In genomic region chr14:88961214-88961613, GRCh38 we compare ENCODE assay signal across 18 cellular contexts.
"Had no signal": no experiment of that assay in that cellular context is flagged by ENCODE, and none has a peak within 500 bp of the region (broad histone marks: within the 10 kb centered on the region; RNA-seq: fewer than 3 reads in every experiment).

No MANE protein-coding gene starts in this region.

- H3K4me3 Mint-ChIP-seq: activated naive CD4-positive, alpha-beta T cell treated with anti-CD3 and anti-CD28 coated beads, Interleukin-2, amount 50 U/mL, for 24 hours; dendritic cell treated with granulocyte-macrophage colony-stimulating factor and Interleukin-4, amounts not matched to agents 40 ng/mL and 50 ng/mL, for 4 days; effector memory CD8-positive, alpha-beta T cell; immature natural killer cell; naive B cell; T-helper 2 cell treated with Interferon-gamma antibody and Interleukin-4, amounts not matched to agents 5 μg/mL and 100 μg/mL, for 36 hours had no signal

- H3K27ac Mint-ChIP-seq: activated naive CD4-positive, alpha-beta T cell treated with anti-CD3 and anti-CD28 coated beads, Interleukin-2, amount 50 U/mL, for 24 hours; dendritic cell treated with granulocyte-macrophage colony-stimulating factor and Interleukin-4, amounts not matched to agents 40 ng/mL and 50 ng/mL, for 4 days; effector memory CD8-positive, alpha-beta T cell; immature natural killer cell; naive B cell; T-helper 2 cell treated with Interferon-gamma antibody and Interleukin-4, amounts not matched to agents 5 μg/mL and 100 μg/mL, for 36 hours had no signal

- H3K36me3 Mint-ChIP-seq: activated naive CD4-positive, alpha-beta T cell treated with anti-CD3 and anti-CD28 coated beads, Interleukin-2, amount 50 U/mL, for 24 hours; immature natural killer cell; naive B cell had no signal

- H3K4me1 Mint-ChIP-seq: activated naive CD4-positive, alpha-beta T cell treated with anti-CD3 and anti-CD28 coated beads, Interleukin-2, amount 50 U/mL, for 24 hours; immature natural killer cell; naive B cell had no signal

- H3K27ac ChIP-seq: neutrophil, suprapubic skin, upper lobe of left lung had no signal

- H3K9me3 ChIP-seq: neutrophil, suprapubic skin, upper lobe of left lung had no signal

- ATAC-seq: activated CD4-positive, CD25-positive, alpha-beta regulatory T cell treated with anti-CD3 and anti-CD28 coated beads, Interleukin-2, amount 50 U/mL, for 24 hours; effector memory CD8-positive, alpha-beta T cell; left cardiac atrium; stimulated activated naive CD8-positive, alpha-beta T cell treated with anti-CD3 and anti-CD28 coated beads, Interleukin-15, Interleukin-2, amounts not matched to agents 100 U/mL and 50 U/mL, for 24 hours had no signal

- H3K4me1 ChIP-seq: suprapubic skin, upper lobe of left lung had no signal

- H3K27me3 ChIP-seq: neutrophil, upper lobe of left lung had no signal

- H3K36me3 ChIP-seq: neutrophil, suprapubic skin, upper lobe of left lung had no signal

- DNase-seq: activated CD4-positive, alpha-beta T cell treated with anti-CD3 and anti-CD28 coated beads, Interleukin-2, amount 50 U/mL, for 48 hours; activated T-cell treated with anti-CD3 and anti-CD28 coated beads, Interleukin-2, amount 50 U/mL, for 1 hour; amniotic stem cell; central memory CD4-positive, alpha-beta T cell; effector memory CD8-positive, alpha-beta T cell; immature natural killer cell; left cardiac atrium; midbrain; naive B cell; stimulated activated naive CD8-positive, alpha-beta T cell treated with anti-CD3 and anti-CD28 coated beads, Interleukin-15, Interleukin-2, amounts not matched to agents 100 U/mL and 50 U/mL, for 24 hours; upper lobe of left lung had no signal

- H3K9me3 Mint-ChIP-seq: activated naive CD4-positive, alpha-beta T cell treated with anti-CD3 and anti-CD28 coated beads, Interleukin-2, amount 50 U/mL, for 24 hours; dendritic cell treated with granulocyte-macrophage colony-stimulating factor and Interleukin-4, amounts not matched to agents 40 ng/mL and 50 ng/mL, for 4 days; effector memory CD8-positive, alpha-beta T cell; T-helper 2 cell treated with Interferon-gamma antibody and Interleukin-4, amounts not matched to agents 5 μg/mL and 100 μg/mL, for 36 hours had no signal

- H3K4me3 ChIP-seq: smooth muscle cell, suprapubic skin, upper lobe of left lung had no signal
